Comparison of ENCODE assay signal across 9 cellular contexts in genomic region chr7:50266893-50267386, GRCh38. TPM values are rescaled to one million over a fixed set of nuclear protein-coding genes. Genes with fewer than 3 reads are reported as not detected.
A peak's percentile ranks its signal among the peaks of the same experiment; 100 is the strongest.
DNase-seq lines count a peak whose midpoint lies in the region; ATAC-seq and TF ChIP-seq lines count a peak whose summit lies in the region.
"Had no signal": no experiment of that assay in that cellular context is flagged by ENCODE, and none has a peak within 500 bp of the region (broad histone marks: within the 10 kb centered on the region; RNA-seq: fewer than 3 reads in every experiment).

No MANE protein-coding gene starts in this region.

- H3K4me3 ChIP-seq in foreskin fibroblast (ENCODE audit: low read depth in 1 of 2, low read length in 2 of 2) (no peak overlapping the region), smooth muscle cell (no peak overlapping the region)

- no peak overlapping the region for H2AFZ ChIP-seq in smooth muscle cell (ENCODE audit: low read depth)

- H3K4me2 ChIP-seq in smooth muscle cell = no peak overlapping the region

- no peaks in the 10 kb centered on the region for H4K20me1 ChIP-seq in smooth muscle cell (ENCODE audit: low read depth)

- TF ChIP-seq CTCF in foreskin fibroblast (IDR thresholded peaks at IDR 0.05; ENCODE audit: low read depth, low read length) (no peak), smooth muscle cell (IDR thresholded peaks at IDR 0.05; ENCODE audit: borderline replicate concordance, insufficient read depth, poor library complexity, severe bottlenecking) (no peak)

- DNase-seq in activated CD4-positive, CD25-positive, alpha-beta regulatory T cell treated with anti-CD3 and anti-CD28 coated beads, Interleukin-2, amount 50 U/mL, for 72 hours = peak; percentile 69
- DNase-seq in foreskin fibroblast = no peak
- no peak for DNase-seq in HCEC 1CT
- no peak for DNase-seq in smooth muscle cell (lab: John Stamatoyannopoulos, UW; ENCODE audit: unreplicated experiment)

- no peaks in the 10 kb centered on the region for H3K79me2 ChIP-seq in smooth muscle cell (ENCODE audit: low read depth)

- H3K27me3 Mint-ChIP-seq in stimulated activated memory B cell treated with anti-CD40 and anti-IgM and Interleukin-4, amounts not matched to agents 10 μg/mL and 1 μg/mL and 100 μg/mL, for 72 hours = no peaks in the 10 kb centered on the region

- peak; percentile 32 for ATAC-seq in GM19463 (IDR thresholded peaks at IDR 0.05; ENCODE audit: unreplicated experiment)
- peak; percentile 30 for ATAC-seq in HG03469 (IDR thresholded peaks at IDR 0.05; ENCODE audit: unreplicated experiment)
- ATAC-seq in esophagus mucosa = peak; percentile 60
- ATAC-seq in stimulated activated memory B cell treated with anti-CD40 and anti-IgM and Interleukin-4, amounts not matched to agents 10 μg/mL and 1 μg/mL and 100 μg/mL, for 72 hours = peak; percentile 81

- H3F3A ChIP-seq in smooth muscle cell (ENCODE audit: low read depth) = no peaks in the 10 kb centered on the region

- peaks cover 4% of the 10 kb centered on the region for H3K9me3 Mint-ChIP-seq in stimulated activated memory B cell treated with anti-CD40 and anti-IgM and Interleukin-4, amounts not matched to agents 10 μg/mL and 1 μg/mL and 100 μg/mL, for 72 hours

- no peak overlapping the region for H3K27ac ChIP-seq in smooth muscle cell (ENCODE audit: low read depth)
- H3K27ac ChIP-seq: VCaP had no signal

- H3K27ac Mint-ChIP-seq in stimulated activated memory B cell treated with anti-CD40 and anti-IgM and Interleukin-4, amounts not matched to agents 10 μg/mL and 1 μg/mL and 100 μg/mL, for 72 hours = peak overlapping the region; percentile 93

- WGBS in smooth muscle cell (ENCODE audit: low lambda C conversion rate) = 73% methylated on average over 8 of the region's 8 CpGs

- H3K36me3 Mint-ChIP-seq in stimulated activated memory B cell treated with anti-CD40 and anti-IgM and Interleukin-4, amounts not matched to agents 10 μg/mL and 1 μg/mL and 100 μg/mL, for 72 hours = no peaks in the 10 kb centered on the region

- H3K27me3 ChIP-seq in smooth muscle cell (ENCODE audit: low read depth) = peaks cover 4% of the 10 kb centered on the region

- H3K4me1 ChIP-seq in smooth muscle cell (ENCODE audit: low read depth) = no peaks in the 10 kb centered on the region

- H3K9me3 ChIP-seq in smooth muscle cell (replicated peaks; ENCODE audit: low read depth) = no peaks in the 10 kb centered on the region

- H3K36me3 ChIP-seq in smooth muscle cell (ENCODE audit: low read depth) = no peaks in the 10 kb centered on the region

- H3K4me1 Mint-ChIP-seq in stimulated activated memory B cell treated with anti-CD40 and anti-IgM and Interleukin-4, amounts not matched to agents 10 μg/mL and 1 μg/mL and 100 μg/mL, for 72 hours = peaks cover 94% of the 10 kb centered on the region

- no peak overlapping the region for H3K9ac ChIP-seq in smooth muscle cell (ENCODE audit: low read depth)

- H3K4me3 Mint-ChIP-seq in stimulated activated memory B cell treated with anti-CD40 and anti-IgM and Interleukin-4, amounts not matched to agents 10 μg/mL and 1 μg/mL and 100 μg/mL, for 72 hours = peak overlapping the region; percentile 55

RNA-seq across cellular contexts. Expression of gene IKZF1, which starts 37.6 kb away (rescaled TPM):
- total RNA-seq in esophagus mucosa (2.1 TPM), smooth muscle cell (not detected in 2 replicates)
- not detected in 2 replicates for polyA plus RNA-seq in smooth muscle cell

Comparison
In these comparisons a context has a peak if more than half of its experiments do, and no peak if none do; other contexts are left out.
1. ATAC-seq: peak in every context shown above with its lines; median percentile 81 in stimulated activated memory B cell treated with anti-CD40 and anti-IgM and Interleukin-4, amounts not matched to agents 10 μg/mL and 1 μg/mL and 100 μg/mL, for 72 hours; 60 in esophagus mucosa; 32 in GM19463; 30 in HG03469.